1 cellular context compared by ENCODE assay signal in genomic region chr12:51357374-51358047, GRCh38.
TF ChIP-seq lines count a peak whose summit lies in the region.

No MANE protein-coding gene starts in this region.

TF ChIP-seq in GM12878, 131 proteins besides CTCF, POLR2A, EP300 and RAD21 (continued from another document):
- TF ChIP-seq CBX5 (IDR thresholded peaks at IDR 0.05; ENCODE audit: low read depth): no peak
- no peak for TF ChIP-seq NR2C2 (IDR thresholded peaks at IDR 0.05; ENCODE audit: borderline replicate concordance, control insufficient read depth, insufficient read length, low read depth)
- TF ChIP-seq SPI1 (IDR thresholded peaks at IDR 0.05; ENCODE audit: borderline replicate concordance, insufficient read depth, low read depth, low read length): peak; percentile 44
- no peak for TF ChIP-seq USF2 (IDR thresholded peaks at IDR 0.05; ENCODE audit: borderline replicate concordance, low read depth, low read length)
- no peak; the same call in 1 of the 2 replicates for TF ChIP-seq ATF2 (IDR thresholded peaks at IDR 0.05; ENCODE audit: low read length)
- no peak for TF ChIP-seq SIN3A (IDR thresholded peaks at IDR 0.05; ENCODE audit: low read depth, low read length)
- no peak for TF ChIP-seq TCF3 (IDR thresholded peaks at IDR 0.05; ENCODE audit: borderline replicate concordance, insufficient read depth, low read depth, low read length)
- no peak for TF ChIP-seq CHD1 (IDR thresholded peaks at IDR 0.05; ENCODE audit: low read depth, low read length)
- no peak for TF ChIP-seq SUPT20H (IDR thresholded peaks at IDR 0.05; ENCODE audit: borderline replicate concordance, control insufficient read depth, low read depth, low read length)
- 0 out of 2 replicates have a peak, but pooled peaks have one; percentile 10 for TF ChIP-seq HCFC1 (IDR thresholded peaks at IDR 0.05; ENCODE audit: low read length)
- no peak for TF ChIP-seq CBX3 (IDR thresholded peaks at IDR 0.05; ENCODE audit: borderline replicate concordance, low read depth)
- no peak; the same call in 1 of the 2 replicates for TF ChIP-seq FOXM1 (IDR thresholded peaks at IDR 0.05; ENCODE audit: low read depth, low read length)
- peak; percentile 70 for TF ChIP-seq RELA (IDR thresholded peaks at IDR 0.05; ENCODE audit: borderline replicate concordance, partially characterized antibody)
- TF ChIP-seq NRF1 (conservative IDR thresholded peaks at IDR 0.05; ENCODE audit: low read depth, low read length): no peak
- TF ChIP-seq WRNIP1 (IDR thresholded peaks at IDR 0.05; ENCODE audit: borderline replicate concordance, low read depth, low read length): no peak
- no peak for TF ChIP-seq ELK1 (IDR thresholded peaks at IDR 0.05; ENCODE audit: low read depth, low read length)
- TF ChIP-seq MEF2B (IDR thresholded peaks at IDR 0.05; ENCODE audit: partially characterized antibody, poor library complexity, severe bottlenecking): peak; percentile 64
- no peak; the same call in 1 of the 2 replicates for TF ChIP-seq JUNB (IDR thresholded peaks at IDR 0.05)
- no peak for TF ChIP-seq CHD2 (IDR thresholded peaks at IDR 0.05; ENCODE audit: borderline replicate concordance, low read depth, low read length)
- no peak for TF ChIP-seq E4F1 (IDR thresholded peaks at IDR 0.05; ENCODE audit: borderline replicate concordance, partially characterized antibody)
